2 cellular contexts compared by ENCODE assay signal in the genomic region with DNA sequence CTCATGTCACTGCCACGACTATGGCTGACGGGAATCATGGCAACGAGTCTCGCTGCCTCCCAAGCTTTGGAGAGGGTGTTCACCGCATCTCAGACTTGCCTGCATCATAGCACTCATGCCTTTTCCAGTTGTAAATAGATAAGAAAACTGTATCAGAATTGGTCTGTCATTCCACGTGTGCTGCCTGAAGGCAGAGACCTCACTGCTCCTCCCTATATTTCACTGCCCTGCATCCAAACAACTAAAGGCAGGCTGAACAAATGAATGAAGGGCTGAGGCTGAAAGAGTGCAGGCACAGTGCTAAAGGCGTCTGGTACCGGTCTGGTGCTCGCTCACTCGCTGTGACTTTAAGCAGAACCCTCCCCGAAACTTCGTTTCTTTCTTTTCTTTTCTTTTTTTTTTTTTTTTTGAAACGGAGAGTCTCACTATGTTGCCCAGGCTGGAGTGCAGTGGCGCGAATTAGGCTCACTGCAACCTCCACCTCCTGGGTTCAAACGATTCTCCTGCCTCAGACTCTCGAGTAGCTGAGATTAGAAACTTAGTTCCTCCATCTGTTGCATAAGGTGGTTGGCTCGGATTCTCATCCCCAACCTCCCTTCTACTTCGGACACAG.
TF ChIP-seq lines count a peak whose summit lies in the region.

No MANE protein-coding gene starts in this region.

TF ChIP-seq in HCT116, 20 proteins besides CTCF, POLR2A, EP300 and RAD21 (continued from another document):
- TF ChIP-seq TCF7L2 (IDR thresholded peaks at IDR 0.05; ENCODE audit: borderline replicate concordance, extremely low read depth, insufficient read depth, insufficient read length) (no peak), ZNF274 (IDR thresholded peaks at IDR 0.05; ENCODE audit: low read depth, low read length) (no peak), CEBPB (IDR thresholded peaks at IDR 0.05; ENCODE audit: low read depth) (no peak), ELF1 (IDR thresholded peaks at IDR 0.05; ENCODE audit: borderline replicate concordance, low read depth) (no peak), ZFX (IDR thresholded peaks at IDR 0.05) (no peak), JUND (IDR thresholded peaks at IDR 0.05) (no peak), FOSL1 (IDR thresholded peaks at IDR 0.05; ENCODE audit: low read depth) (no peak), EZH2phosphoT487 (IDR thresholded peaks at IDR 0.05; ENCODE audit: borderline replicate concordance) (no peak)
- TF ChIP-seq, protein P1, sequence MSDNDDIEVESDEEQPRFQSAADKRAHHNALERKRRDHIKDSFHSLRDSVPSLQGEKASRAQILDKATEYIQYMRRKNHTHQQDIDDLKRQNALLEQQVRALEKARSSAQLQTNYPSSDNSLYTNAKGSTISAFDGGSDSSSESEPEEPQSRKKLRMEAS (IDR thresholded peaks at IDR 0.05), result no peak

TF ChIP-seq in WTC11, 78 proteins besides CTCF, POLR2A, EP300 and RAD21:
- TF ChIP-seq, protein P2, sequence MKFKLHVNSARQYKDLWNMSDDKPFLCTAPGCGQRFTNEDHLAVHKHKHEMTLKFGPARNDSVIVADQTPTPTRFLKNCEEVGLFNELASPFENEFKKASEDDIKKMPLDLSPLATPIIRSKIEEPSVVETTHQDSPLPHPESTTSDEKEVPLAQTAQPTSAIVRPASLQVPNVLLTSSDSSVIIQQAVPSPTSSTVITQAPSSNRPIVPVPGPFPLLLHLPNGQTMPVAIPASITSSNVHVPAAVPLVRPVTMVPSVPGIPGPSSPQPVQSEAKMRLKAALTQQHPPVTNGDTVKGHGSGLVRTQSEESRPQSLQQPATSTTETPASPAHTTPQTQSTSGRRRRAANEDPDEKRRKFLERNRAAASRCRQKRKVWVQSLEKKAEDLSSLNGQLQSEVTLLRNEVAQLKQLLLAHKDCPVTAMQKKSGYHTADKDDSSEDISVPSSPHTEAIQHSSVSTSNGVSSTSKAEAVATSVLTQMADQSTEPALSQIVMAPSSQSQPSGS (CRISPR knock-in tag; IDR thresholded peaks at IDR 0.05; ENCODE audit: borderline replicate concordance, low read depth), result no peak
- TF ChIP-seq ZNF121 (CRISPR knock-in tag; IDR thresholded peaks at IDR 0.05) (peak; percentile 59; the same call in 1 of the 2 replicates), KAT7 (CRISPR knock-in tag; IDR thresholded peaks at IDR 0.05; ENCODE audit: borderline replicate concordance) (0 out of 2 replicates have a peak, but pooled peaks have one; percentile 23), GTF2I (CRISPR knock-in tag; conservative IDR thresholded peaks at IDR 0.05) (0 out of 2 replicates have a peak, but pooled peaks have one; percentile 20)
- TF ChIP-seq, protein P3, sequence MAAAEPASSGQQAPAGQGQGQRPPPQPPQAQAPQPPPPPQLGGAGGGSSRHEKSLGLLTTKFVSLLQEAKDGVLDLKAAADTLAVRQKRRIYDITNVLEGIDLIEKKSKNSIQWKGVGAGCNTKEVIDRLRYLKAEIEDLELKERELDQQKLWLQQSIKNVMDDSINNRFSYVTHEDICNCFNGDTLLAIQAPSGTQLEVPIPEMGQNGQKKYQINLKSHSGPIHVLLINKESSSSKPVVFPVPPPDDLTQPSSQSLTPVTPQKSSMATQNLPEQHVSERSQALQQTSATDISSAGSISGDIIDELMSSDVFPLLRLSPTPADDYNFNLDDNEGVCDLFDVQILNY (CRISPR knock-in tag; IDR thresholded peaks at IDR 0.05), result no peak
- TF ChIP-seq, protein P4, sequence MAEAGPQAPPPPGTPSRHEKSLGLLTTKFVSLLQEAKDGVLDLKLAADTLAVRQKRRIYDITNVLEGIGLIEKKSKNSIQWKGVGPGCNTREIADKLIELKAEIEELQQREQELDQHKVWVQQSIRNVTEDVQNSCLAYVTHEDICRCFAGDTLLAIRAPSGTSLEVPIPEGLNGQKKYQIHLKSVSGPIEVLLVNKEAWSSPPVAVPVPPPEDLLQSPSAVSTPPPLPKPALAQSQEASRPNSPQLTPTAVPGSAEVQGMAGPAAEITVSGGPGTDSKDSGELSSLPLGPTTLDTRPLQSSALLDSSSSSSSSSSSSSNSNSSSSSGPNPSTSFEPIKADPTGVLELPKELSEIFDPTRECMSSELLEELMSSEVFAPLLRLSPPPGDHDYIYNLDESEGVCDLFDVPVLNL (CRISPR knock-in tag; IDR thresholded peaks at IDR 0.05; ENCODE audit: borderline replicate concordance, low read depth), result no peak
